Comparison of ENCODE assay signal across 16 cellular contexts in the genomic region with DNA sequence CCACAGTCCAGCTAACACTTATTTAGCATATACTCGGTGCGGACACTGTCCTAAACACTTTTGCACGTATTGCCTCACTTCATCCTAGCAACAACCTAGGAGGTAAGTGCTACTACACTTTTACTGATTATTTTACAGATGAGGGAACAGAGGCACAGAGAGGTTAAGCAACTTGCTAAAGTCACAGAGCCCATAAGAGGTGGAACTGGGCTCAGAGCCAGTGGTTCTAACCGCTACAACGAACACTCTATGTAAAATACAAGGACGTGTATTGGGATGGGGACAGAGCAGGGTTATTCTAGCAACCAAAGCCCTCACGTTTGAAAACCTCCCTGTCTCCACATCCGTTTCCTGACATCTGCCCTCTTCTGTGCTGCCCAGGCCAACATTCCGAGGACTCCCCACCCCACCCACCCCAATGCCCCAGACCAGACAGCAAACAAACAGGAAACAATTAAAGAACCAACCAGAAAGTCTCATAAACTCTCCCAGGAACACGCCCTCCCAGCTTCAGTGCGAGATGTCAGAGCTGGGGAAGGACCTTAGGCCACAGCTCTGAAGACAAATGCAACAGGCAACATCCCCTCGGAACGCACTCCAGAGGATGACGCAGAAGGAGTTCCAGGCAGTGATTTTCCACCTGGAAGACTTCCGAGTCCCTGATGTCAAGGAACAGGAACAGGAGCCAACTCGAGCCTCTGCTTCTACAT. TPM values are rescaled to one million over a fixed set of nuclear protein-coding genes. Genes with fewer than 3 reads are reported as not detected.
DNase-seq lines count a peak whose midpoint lies in the region; ATAC-seq and TF ChIP-seq lines count a peak whose summit lies in the region.
"Had no signal": no experiment of that assay in that cellular context is flagged by ENCODE, and none has a peak within 500 bp of the region (broad histone marks: within the 10 kb centered on the region; RNA-seq: fewer than 3 reads in every experiment).

No MANE protein-coding gene starts in this region.

- TF ChIP-seq POLR2A in testis (IDR thresholded peaks at IDR 0.05) = no peak

- H3K27me3 Mint-ChIP-seq in stimulated activated naive CD8-positive, alpha-beta T cell treated with anti-CD3 and anti-CD28 coated beads, Interleukin-15, amount 100 ng/mL, for 72 hours = peaks cover 7% of the 10 kb centered on the region

- no peaks in the 10 kb centered on the region for H3K9me3 Mint-ChIP-seq in stimulated activated naive CD8-positive, alpha-beta T cell treated with anti-CD3 and anti-CD28 coated beads, Interleukin-15, amount 100 ng/mL, for 72 hours
- H3K9me3 Mint-ChIP-seq: CD4-positive, CD25-positive, alpha-beta regulatory T cell; stimulated activated memory B cell treated with anti-CD40 and anti-IgM and Interleukin-4, amounts not matched to agents 10 μg/mL and 1 μg/mL and 100 μg/mL, for 72 hours had no signal

- WGBS in liver = 59% methylated on average over 16 of the region's 16 CpGs
- WGBS in testis, 2 donors = 53 to 56% methylated on average over 14 to 16 of the region's 16 CpGs

- H3K9ac ChIP-seq in liver (ENCODE audit: low read depth in 1 of 2, low read length in 2 of 2) = no peak overlapping the region

- H3K27ac Mint-ChIP-seq in stimulated activated naive CD8-positive, alpha-beta T cell treated with anti-CD3 and anti-CD28 coated beads, Interleukin-15, amount 100 ng/mL, for 72 hours = no peak overlapping the region
- H3K27ac Mint-ChIP-seq: CD4-positive, CD25-positive, alpha-beta regulatory T cell; stimulated activated memory B cell treated with anti-CD40 and anti-IgM and Interleukin-4, amounts not matched to agents 10 μg/mL and 1 μg/mL and 100 μg/mL, for 72 hours had no signal

- H3K4me1 ChIP-seq in liver (ENCODE audit: control insufficient read depth in 4 of 4, insufficient read depth in 4 of 4, low read length in 3 of 4) (no peaks in the 10 kb centered on the region), testis (peaks cover 6% of the 10 kb centered on the region)

- no peaks in the 10 kb centered on the region for H3K4me1 Mint-ChIP-seq in stimulated activated naive CD8-positive, alpha-beta T cell treated with anti-CD3 and anti-CD28 coated beads, Interleukin-15, amount 100 ng/mL, for 72 hours
- H3K4me1 Mint-ChIP-seq: naive thymus-derived CD8-positive, alpha-beta T cell; stimulated activated memory B cell treated with anti-CD40 and anti-IgM and Interleukin-4, amounts not matched to agents 10 μg/mL and 1 μg/mL and 100 μg/mL, for 72 hours had no signal

- H3K4me3 ChIP-seq in choroid plexus epithelial cell (ENCODE audit: low read depth, low read length) (no peak overlapping the region), liver (ENCODE audit: low read depth in 1 of 3, low read length in 3 of 3) (no peak overlapping the region), testis (no peak overlapping the region)

- no peak for TF ChIP-seq RAD21 in liver (IDR thresholded peaks at IDR 0.05)

- no peak for TF ChIP-seq CTCF in choroid plexus epithelial cell (conservative IDR thresholded peaks at IDR 0.05; ENCODE audit: low read depth, low read length)
- TF ChIP-seq CTCF in liver (IDR thresholded peaks at IDR 0.05; ENCODE audit: low read depth, low read length, missing input control) = no peak
- no peak for TF ChIP-seq CTCF in testis (IDR thresholded peaks at IDR 0.05)

- H3K27me3 ChIP-seq in liver (ENCODE audit: control insufficient read depth in 4 of 4, insufficient read depth in 4 of 4, low read length in 3 of 4) (no peaks in the 10 kb centered on the region), testis (no peaks in the 10 kb centered on the region)

- no peak overlapping the region for H3K4me3 Mint-ChIP-seq in stimulated activated naive CD8-positive, alpha-beta T cell treated with anti-CD3 and anti-CD28 coated beads, Interleukin-15, amount 100 ng/mL, for 72 hours
- H3K4me3 Mint-ChIP-seq: CD4-positive, CD25-positive, alpha-beta regulatory T cell; naive thymus-derived CD8-positive, alpha-beta T cell; stimulated activated memory B cell treated with anti-CD40 and anti-IgM and Interleukin-4, amounts not matched to agents 10 μg/mL and 1 μg/mL and 100 μg/mL, for 72 hours had no signal

- ATAC-seq in GM21423 (IDR thresholded peaks at IDR 0.05; ENCODE audit: unreplicated experiment) = no peak
- no peak for ATAC-seq in stimulated activated naive CD8-positive, alpha-beta T cell treated with anti-CD3 and anti-CD28 coated beads, Interleukin-15, amount 100 ng/mL, for 72 hours
- ATAC-seq: left ventricle myocardium superior; naive thymus-derived CD8-positive, alpha-beta T cell; right cardiac atrium; stimulated activated memory B cell treated with anti-CD40 and anti-IgM and Interleukin-4, amounts not matched to agents 10 μg/mL and 1 μg/mL and 100 μg/mL, for 72 hours had no signal

- DNase-seq in H4 (ENCODE audit: low spot score) (peak; percentile 66), choroid plexus epithelial cell (ENCODE audit: low read depth) (peak; percentile 20), testis (peak; percentile 48), 8988T (no peak), ureter (ENCODE audit: low spot score) (no peak)
- DNase-seq in stimulated activated naive CD8-positive, alpha-beta T cell treated with anti-CD3 and anti-CD28 coated beads, Interleukin-15, amount 100 ng/mL, for 72 hours = no peak
- DNase-seq: activated gamma-delta T cell; CD4-positive, CD25-positive, alpha-beta regulatory T cell; dermis blood vessel endothelial cell; left ventricle myocardium superior; naive thymus-derived CD8-positive, alpha-beta T cell; NCI-H1930; right cardiac atrium had no signal

- intact Hi-C loops in testis (cut with DNase I; ENCODE audit: low total_unique reads) = no loop called here

- no peak overlapping the region for H3K27ac ChIP-seq in liver (ENCODE audit: low read depth in 1 of 2, low read length in 2 of 2)
- no peak overlapping the region for H3K27ac ChIP-seq in testis

- H3K9me3 ChIP-seq in liver (ENCODE audit: control insufficient read depth in 4 of 4, low read length in 3 of 4) (no peaks in the 10 kb centered on the region), testis (no peaks in the 10 kb centered on the region)

- no peaks in the 10 kb centered on the region for H3K36me3 ChIP-seq in liver (ENCODE audit: control insufficient read depth in 4 of 4, insufficient read depth in 3 of 4, low read depth in 1 of 4, low read length in 3 of 4)
- H3K36me3 ChIP-seq in testis (ENCODE audit: low read depth, missing control alignments) = no peaks in the 10 kb centered on the region

TF ChIP-seq in liver, 16 proteins besides CTCF, POLR2A, EP300 and RAD21:
- TF ChIP-seq SP1 (IDR thresholded peaks at IDR 0.05) = peak; percentile 8
- TF ChIP-seq NR2F2 (IDR thresholded peaks at IDR 0.05) = peak; percentile 17
- TF ChIP-seq, protein P1, sequence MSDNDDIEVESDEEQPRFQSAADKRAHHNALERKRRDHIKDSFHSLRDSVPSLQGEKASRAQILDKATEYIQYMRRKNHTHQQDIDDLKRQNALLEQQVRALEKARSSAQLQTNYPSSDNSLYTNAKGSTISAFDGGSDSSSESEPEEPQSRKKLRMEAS (IDR thresholded peaks at IDR 0.05) = no peak
- no peak for TF ChIP-seq HNF4A (conservative IDR thresholded peaks at IDR 0.05)

RNA-seq across cellular contexts. Expression of a gene that starts 41.1 kb away (rescaled TPM):
- total RNA-seq in H4 (2014; rRNA removed; shearing (Covaris generic)) = 0.86 and 1.0 TPM in 2 replicates
- total RNA-seq in liver = under 1 TPM in 1 of 2 donors, not detected in 1; under 0.01 TPM
- polyA plus RNA-seq in liver = under 1 TPM in 1 of 2 donors, not detected in 1; 0.05 TPM
- 1 to 10 TPM; 3.8 to 6.1 TPM for total RNA-seq in testis
- 2.9 TPM for polyA plus RNA-seq in testis (ENCODE audit: insufficient read depth, low read depth, low replicate concordance)
- 2.7 TPM for total RNA-seq in ureter
- total RNA-seq: CD4-positive, CD25-positive, alpha-beta regulatory T cell; dermis blood vessel endothelial cell; left ventricle myocardium superior; naive thymus-derived CD8-positive, alpha-beta T cell had no signal
- polyA plus RNA-seq: CD4-positive, CD25-positive, alpha-beta regulatory T cell; naive thymus-derived CD8-positive, alpha-beta T cell had no signal

Comparison
In these comparisons a context has a peak if more than half of its experiments do, and no peak if none do; other contexts are left out.
1. DNase-seq: peak in H4 (single experiment), choroid plexus epithelial cell (single experiment) and testis (single experiment); none in stimulated activated naive CD8-positive, alpha-beta T cell treated with anti-CD3 and anti-CD28 coated beads, Interleukin-15, amount 100 ng/mL, for 72 hours (0 of 2), 8988T (single experiment) and ureter (single experiment).